Comparison of ENCODE assay signal across 15 cellular contexts in the genomic region with DNA sequence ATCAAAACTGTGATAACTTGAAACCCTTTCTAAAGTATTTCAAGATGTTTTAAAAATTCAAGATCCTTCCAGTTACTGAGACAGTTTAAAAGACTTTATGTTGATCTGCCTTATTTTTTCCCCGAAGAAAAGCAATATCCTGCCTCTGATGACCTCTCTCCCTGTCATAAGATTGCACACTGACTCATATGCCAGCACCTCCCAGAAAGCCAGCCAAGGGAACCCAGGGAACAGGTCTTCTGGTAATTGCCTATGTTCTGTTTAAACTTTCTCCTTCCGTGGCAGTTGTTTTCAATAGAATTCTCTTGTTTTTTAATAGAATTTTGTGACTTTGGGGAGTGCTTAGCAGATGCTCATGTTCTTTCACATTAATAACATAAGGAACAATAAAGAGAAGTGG.
DNase-seq lines count a peak whose midpoint lies in the region; ATAC-seq, FAIRE-seq and TF ChIP-seq lines count a peak whose summit lies in the region.
"Had no signal": no experiment of that assay in that cellular context is flagged by ENCODE, and none has a peak within 500 bp of the region (broad histone marks: within the 10 kb centered on the region; RNA-seq: fewer than 3 reads in every experiment).

No MANE protein-coding gene starts in this region.

- intact Hi-C loops in ascending aorta (cut with DNase I) = no loop called here
- intact Hi-C loops in lower lobe of right lung (cut with DNase I) = no loop called here

- H3K9me3 ChIP-seq in ascending aorta (no peaks in the 10 kb centered on the region), gastroesophageal sphincter (no peaks in the 10 kb centered on the region), small intestine (ENCODE audit: control insufficient read depth, low read depth) (no peaks in the 10 kb centered on the region), lower lobe of right lung (no peaks in the 10 kb centered on the region)
- H3K9me3 ChIP-seq: Caco-2 had no signal

- TF ChIP-seq POLR2A in gastroesophageal sphincter (IDR thresholded peaks at IDR 0.05) = no peak

- no peak for TF ChIP-seq EP300 in gastroesophageal sphincter (IDR thresholded peaks at IDR 0.05)

- ATAC-seq in gastroesophageal sphincter (peak; percentile 58), HG03469 (IDR thresholded peaks at IDR 0.05; ENCODE audit: unreplicated experiment) (no peak), lower lobe of right lung (no peak), HG03354 (IDR thresholded peaks at IDR 0.05; ENCODE audit: poor library complexity, severe bottlenecking, unreplicated experiment) (no peak), GM21381 (IDR thresholded peaks at IDR 0.05; ENCODE audit: unreplicated experiment) (no peak)
- ATAC-seq: activated CD4-positive, CD25-positive, alpha-beta regulatory T cell treated with anti-CD3 and anti-CD28 coated beads, Interleukin-2, amount 50 U/mL, for 24 hours; Panc1 had no signal

- 0 to 6% methylated on average over 2 of the region's 2 CpGs for WGBS in gastroesophageal sphincter (ENCODE audit: low coverage in 1 of 2), 2 donors
- WGBS in small intestine, 3 donors = 21 to 44% (median 28%) methylated on average over 2 of the region's 2 CpGs

- peaks cover 4 to 30% of the 10 kb centered on the region in 2 donors for H3K4me1 ChIP-seq in ascending aorta
- H3K4me1 ChIP-seq in gastroesophageal sphincter = peaks cover 21 to 66% (median 28%) of the 10 kb centered on the region in 3 donors
- H3K4me1 ChIP-seq in small intestine (ENCODE audit: control insufficient read depth in 2 of 2, insufficient read depth in 1 of 2, low read depth in 1 of 2, low read length in 1 of 2) = peaks cover 0 to 4% of the 10 kb centered on the region in 2 donors
- peaks cover 19% of the 10 kb centered on the region for H3K4me1 ChIP-seq in lower lobe of right lung
- H3K4me1 ChIP-seq: Caco-2 had no signal

- H3K36me3 ChIP-seq in ascending aorta (no peaks in the 10 kb centered on the region), gastroesophageal sphincter (no peaks in the 10 kb centered on the region), small intestine (ENCODE audit: control insufficient read depth in 2 of 2, insufficient read depth in 2 of 2, low read length in 2 of 2) (no peaks in the 10 kb centered on the region), lower lobe of right lung (no peaks in the 10 kb centered on the region)

- no peak for FAIRE-seq in small intestine (lab: Jason Lieb, UNC)
- FAIRE-seq: GM18507 had no signal

- H3K27ac ChIP-seq in ascending aorta (peak overlapping the region; percentile 68 to 73), gastroesophageal sphincter (peak overlapping the region; percentile 76 to 89 (median 80)), small intestine (ENCODE audit: low read depth in 1 of 2, low read length in 1 of 2) (no peak overlapping the region), lower lobe of right lung (no peak overlapping the region)

- H3K27me3 ChIP-seq in ascending aorta (no peaks in the 10 kb centered on the region), gastroesophageal sphincter (no peaks in the 10 kb centered on the region), small intestine (ENCODE audit: control insufficient read depth in 2 of 2, insufficient read depth in 2 of 2, low read length in 2 of 2) (no peaks in the 10 kb centered on the region), lower lobe of right lung (ENCODE audit: low read depth) (no peaks in the 10 kb centered on the region)

- H3K4me3 ChIP-seq in ascending aorta (no peak overlapping the region), gastroesophageal sphincter (no peak overlapping the region), small intestine (ENCODE audit: low read depth in 1 of 2, low read length in 2 of 2) (no peak overlapping the region), lower lobe of right lung (no peak overlapping the region)

- TF ChIP-seq CTCF in ascending aorta (IDR thresholded peaks at IDR 0.05) (no peak), gastroesophageal sphincter (IDR thresholded peaks at IDR 0.05) (no peak), lower lobe of right lung (IDR thresholded peaks at IDR 0.05) (no peak)

- DNase-seq in H4 (ENCODE audit: low spot score) = peak; percentile 43
- peak; percentile 8 to 78 for DNase-seq in ascending aorta (ENCODE audit: low spot score in 2 of 2)
- DNase-seq in small intestine = peak; percentile 7
- DNase-seq in lower lobe of right lung = no peak
- DNase-seq: Caco-2, erythroblast, midbrain, NCI-H1694 had no signal

Comparison
In these comparisons a context has a peak if more than half of its experiments do, and no peak if none do; other contexts are left out.
1. H3K27ac ChIP-seq: peak in ascending aorta (2 of 2) and gastroesophageal sphincter (4 of 4); none in small intestine (0 of 2) and lower lobe of right lung (single experiment).